In genomic region chr2:115460008-115460407, GRCh38 we compare ENCODE assay signal across 18 cellular contexts.
A peak's percentile ranks its signal among the peaks of the same experiment; 100 is the strongest.
DNase-seq lines count a peak whose midpoint lies in the region; ATAC-seq, FAIRE-seq and TF ChIP-seq lines count a peak whose summit lies in the region.
"Had no signal": no experiment of that assay in that cellular context is flagged by ENCODE, and none has a peak within 500 bp of the region (broad histone marks: within the 10 kb centered on the region; RNA-seq: fewer than 3 reads in every experiment).

No MANE protein-coding gene starts in this region.

- no peaks in the 10 kb centered on the region for H3K27me3 ChIP-seq in GM12878 (replicated peaks in 1 of 2; ENCODE audit: control insufficient read depth in 2 of 2, insufficient read depth in 2 of 2, low read length in 1 of 2)
- no peaks in the 10 kb centered on the region for H3K27me3 ChIP-seq in brain microvascular endothelial cell (replicated peaks)
- H3K27me3 ChIP-seq: BLaER1 had no signal

- RAD21 ChIA-PET in GM12878 (lab: Charles Lee; ENCODE audit: unreplicated experiment), result no interaction called here

- no peak for TF ChIP-seq POLR2A in GM12878 (IDR thresholded peaks at IDR 0.05; ENCODE audit: low read depth, low read length)

- no peak for TF ChIP-seq RAD21 in GM12878 (IDR thresholded peaks at IDR 0.05; ENCODE audit: insufficient read depth, low read depth, low read length)

- H3K36me3 ChIP-seq in GM12878 (ENCODE audit: control insufficient read depth in 2 of 2, insufficient read depth in 2 of 2, low read length in 1 of 2) (no peaks in the 10 kb centered on the region), brain microvascular endothelial cell (replicated peaks) (no peaks in the 10 kb centered on the region)
- H3K36me3 ChIP-seq: BLaER1, HAP-1 had no signal

- CTCF ChIA-PET in GM12878 (lab: Yijun Ruan, JAX), result no interaction called here

- SMC1A ChIA-PET in GM12878 (lab: Charles Lee; ENCODE audit: uncharacterized antibody, unreplicated experiment), result no interaction called here

- TF ChIP-seq CTCF in GM12878 (IDR thresholded peaks at IDR 0.05 in 2 of 3, conservative IDR thresholded peaks at IDR 0.05 in 1 of 3; ENCODE audit: control insufficient read depth in 2 of 3, extremely low read depth in 1 of 3, insufficient read depth in 1 of 3, low read depth in 3 of 3, low read length in 3 of 3) (no peak), brain microvascular endothelial cell (IDR thresholded peaks at IDR 0.05; ENCODE audit: low read depth, low read length, missing control alignments) (no peak)

- WGBS in GM12878 (ENCODE audit: insufficient coverage, insufficient replicate concordance, low lambda C conversion rate, missing lambda C conversion rate), result 3% methylated on average over 2 of the region's 2 CpGs

- no peaks in the 10 kb centered on the region for H3K4me1 ChIP-seq in GM12878 (ENCODE audit: control insufficient read depth, insufficient read depth, low read length)
- H3K4me1 ChIP-seq: BLaER1 had no signal

- no peaks in the 10 kb centered on the region for H3K9me3 ChIP-seq in GM12878 (replicated peaks; ENCODE audit: control insufficient read depth, insufficient read depth, low read length)
- H3K9me3 ChIP-seq: BLaER1, Caco-2, HAP-1 had no signal

- DNase-seq in GM12878 (ENCODE audit: low read depth, low spot score) (no peak), NOMO-1 treated with dmso at 0.1 percent for 144 hours (lab: John Stamatoyannopoulos, UW; ENCODE audit: unreplicated experiment) (no peak), brain microvascular endothelial cell (no peak)
- DNase-seq: Caco-2; CD4-positive, CD25-positive, alpha-beta regulatory T cell; CD8-positive, alpha-beta T cell; DMS153; DND-41; GOT3; HFFc6 had no signal

- intact Hi-C loops in GM12878 (cut with micrococcal nuclease; ENCODE audit: unreplicated experiment), result no loop called here

- in situ Hi-C loops in GM12878 (cut with MboI) (no loop called here), brain microvascular endothelial cell (cut with HindIII; ENCODE audit: low pct_ligation_motif_present, low sequenced_read_pairs) (no loop called here)

- peak; percentile 72 for ATAC-seq in GM18868 (IDR thresholded peaks at IDR 0.05; ENCODE audit: unreplicated experiment)
- ATAC-seq in HG02610 (IDR thresholded peaks at IDR 0.05; ENCODE audit: unreplicated experiment), result peak; percentile 75
- peak; percentile 24; the same call in 1 of the 3 replicates for ATAC-seq in GM12878
- ATAC-seq in HG03196 (IDR thresholded peaks at IDR 0.05; ENCODE audit: unreplicated experiment), result no peak
- ATAC-seq: CD8-positive, alpha-beta T cell had no signal

- no peak overlapping the region for H3K4me2 ChIP-seq in GM12878 (ENCODE audit: control insufficient read depth, insufficient read depth)
- H3K4me2 ChIP-seq: BLaER1 had no signal

- H3K27ac ChIP-seq in GM12878 (ENCODE audit: control insufficient read depth, insufficient read depth) (no peak overlapping the region), brain microvascular endothelial cell (no peak overlapping the region)
- H3K27ac ChIP-seq: BLaER1, C4-2B had no signal

- no peak overlapping the region for H3K9ac ChIP-seq in GM12878 (ENCODE audit: control insufficient read depth, insufficient read depth, low read length)
- H3K9ac ChIP-seq: BLaER1 had no signal

- POLR2A ChIA-PET in GM12878 (lab: Charles Lee), result no interaction called here

- no TSS peak for BruUV-seq in GM12878 (replicated peaks; lab: Mats Ljungman, UMichigan)

- H3K4me3 ChIP-seq in GM12878, result no peak overlapping the region
- no peak overlapping the region for H3K4me3 ChIP-seq in brain microvascular endothelial cell (ENCODE audit: low read depth, low read length)
- H3K4me3 ChIP-seq: BLaER1, HAP-1 had no signal

- TF ChIP-seq EP300 in GM12878 (IDR thresholded peaks at IDR 0.05; ENCODE audit: borderline replicate concordance in 1 of 2, control insufficient read depth in 1 of 2, low read depth in 2 of 2, low read length in 2 of 2), result no peak

- H2AFZ ChIP-seq in GM12878 (ENCODE audit: control insufficient read depth, low read depth, low read length), result no peak overlapping the region

- H4K20me1 ChIP-seq in GM12878 (ENCODE audit: control insufficient read depth, insufficient read depth), result no peaks in the 10 kb centered on the region
- H4K20me1 ChIP-seq: BLaER1 had no signal

- no peaks in the 10 kb centered on the region for H3K79me2 ChIP-seq in GM12878 (ENCODE audit: control insufficient read depth, insufficient read depth, low read length)

- FAIRE-seq in GM12878 (lab: Jason Lieb, UNC), result no peak
- FAIRE-seq: G401.6, H54 had no signal

TF ChIP-seq in GM12878, 131 proteins besides CTCF, POLR2A, EP300 and RAD21:
- TF ChIP-seq HDGF (IDR thresholded peaks at IDR 0.05) (no peak), MTA2 (IDR thresholded peaks at IDR 0.05; ENCODE audit: low read depth) (peak; percentile 58)
- TF ChIP-seq, protein P1, sequence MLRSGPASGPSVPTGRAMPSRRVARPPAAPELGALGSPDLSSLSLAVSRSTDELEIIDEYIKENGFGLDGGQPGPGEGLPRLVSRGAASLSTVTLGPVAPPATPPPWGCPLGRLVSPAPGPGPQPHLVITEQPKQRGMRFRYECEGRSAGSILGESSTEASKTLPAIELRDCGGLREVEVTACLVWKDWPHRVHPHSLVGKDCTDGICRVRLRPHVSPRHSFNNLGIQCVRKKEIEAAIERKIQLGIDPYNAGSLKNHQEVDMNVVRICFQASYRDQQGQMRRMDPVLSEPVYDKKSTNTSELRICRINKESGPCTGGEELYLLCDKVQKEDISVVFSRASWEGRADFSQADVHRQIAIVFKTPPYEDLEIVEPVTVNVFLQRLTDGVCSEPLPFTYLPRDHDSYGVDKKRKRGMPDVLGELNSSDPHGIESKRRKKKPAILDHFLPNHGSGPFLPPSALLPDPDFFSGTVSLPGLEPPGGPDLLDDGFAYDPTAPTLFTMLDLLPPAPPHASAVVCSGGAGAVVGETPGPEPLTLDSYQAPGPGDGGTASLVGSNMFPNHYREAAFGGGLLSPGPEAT (IDR thresholded peaks at IDR 0.05; ENCODE audit: low read depth), result peak; percentile 61; the same call in 1 of the 2 replicates
